8 cellular contexts compared by ENCODE assay signal in genomic region chr6:33410711-33411631, GRCh38. TPM values are rescaled to one million over a fixed set of nuclear protein-coding genes. Genes with fewer than 3 reads are reported as not detected.
DNase-seq lines count a peak whose midpoint lies in the region; ATAC-seq, FAIRE-seq and TF ChIP-seq lines count a peak whose summit lies in the region.

Gene PHF1, plus strand, starts transcription at chr6:33411014. Its CDS starts 1,250 bp downstream, at chr6:33412264.

- peak within 1 kb of the TSS; percentile 97 for H4K5ac ChIP-seq in H1 (ENCODE audit: insufficient read length, low read depth, low read length)

- H3K18ac ChIP-seq in H1 (ENCODE audit: extremely low read depth, low read length): peak within 1 kb of the TSS; percentile 93

- H2AK5ac ChIP-seq in H1 (ENCODE audit: low read depth, low read length): no peak within 1 kb of the TSS

- no peak within 1 kb of the TSS for H3K23ac ChIP-seq in H1 (ENCODE audit: insufficient read length)

- no peaks in the 10 kb centered on the region for H3K27me3 ChIP-seq in H1 (replicated peaks in 1 of 4; ENCODE audit: control insufficient read depth in 3 of 4, extremely low read depth in 1 of 4, insufficient read depth in 3 of 4, low read length in 3 of 4)
- H3K27me3 ChIP-seq in thoracic aorta (replicated peaks; ENCODE audit: insufficient read depth): no peaks in the 10 kb centered on the region

- H4K8ac ChIP-seq in H1 (ENCODE audit: extremely low read depth, insufficient read depth, low read length): peak within 1 kb of the TSS; percentile 85; the same call in 1 of the 2 replicates

- peaks cover 0 to 20% of the 10 kb centered on the region in 2 experiments; a peak in 2 of 4 replicates for H3K79me2 ChIP-seq in H1 (ENCODE audit: control insufficient read depth in 1 of 2, insufficient read depth in 2 of 2, low read length in 2 of 2)

- H3K23me2 ChIP-seq in H1 (ENCODE audit: low read depth, low read length): peaks cover 5% of the 10 kb centered on the region; the same call in 1 of the 2 replicates

- peak within 1 kb of the TSS; percentile 52 for H3K27ac ChIP-seq in H1 (ENCODE audit: low read depth, low read length)
- H3K27ac ChIP-seq in thoracic aorta: peak within 1 kb of the TSS; percentile 88 to 96

- TF ChIP-seq CTCF in WI38 (IDR thresholded peaks at IDR 0.05; ENCODE audit: low read depth, low read length) (no peak), H1 (IDR thresholded peaks at IDR 0.05; ENCODE audit: control extremely low read depth in 1 of 3, insufficient read depth in 1 of 3, low read depth in 1 of 3, low read length in 3 of 3) (no peak), thoracic aorta (IDR thresholded peaks at IDR 0.05) (peak; percentile 12)

- peak; percentile 74 to 79 for DNase-seq in SHP77 (lab: John Stamatoyannopoulos, UW)
- DNase-seq in SHP77 treated with DMSO at 0.1 percent for 48 hours (lab: John Stamatoyannopoulos, UW): no peak
- peak in 1 of 2 experiments; percentile 74 for DNase-seq in H1 (ENCODE audit: low read depth in 1 of 2, low spot score in 2 of 2)
- DNase-seq in mesenteric fat pad (ENCODE audit: low spot score): no peak
- DNase-seq in thoracic aorta (ENCODE audit: low spot score): no peak

- H3K56ac ChIP-seq in H1 (replicated peaks; ENCODE audit: insufficient read length, low read depth, low read length): no peak within 1 kb of the TSS

- H3K14ac ChIP-seq in H1 (ENCODE audit: insufficient read length): no peak within 1 kb of the TSS

- no peak within 1 kb of the TSS for H2BK12ac ChIP-seq in H1 (ENCODE audit: low read depth, low read length)

- H3K9me3 ChIP-seq in H1 (ENCODE audit: insufficient read depth in 2 of 2, low read depth in 1 of 2, low read length in 1 of 2) (no peaks in the 10 kb centered on the region), thoracic aorta (no peaks in the 10 kb centered on the region)

- TF ChIP-seq POLR2A in H1 (IDR thresholded peaks at IDR 0.05; ENCODE audit: control extremely low read depth in 1 of 2, low read depth in 2 of 2, low read length in 2 of 2): peak in 1 of 2 experiments; percentile 14; a peak in 1 of 3 replicates

- no peak within 1 kb of the TSS for H2AFZ ChIP-seq in H1 (ENCODE audit: low read length)

- no peak within 1 kb of the TSS for H2BK120ac ChIP-seq in H1 (replicated peaks; ENCODE audit: low read depth, low read length)

- no peak for TF ChIP-seq EP300 in Ishikawa (IDR thresholded peaks at IDR 0.05; ENCODE audit: borderline replicate concordance)
- no peak for TF ChIP-seq EP300 in H1 (IDR thresholded peaks at IDR 0.05; ENCODE audit: borderline replicate concordance in 1 of 2, low read depth in 2 of 2, low read length in 2 of 2)

- no peak within 1 kb of the TSS for H3K4ac ChIP-seq in H1 (replicated peaks; ENCODE audit: insufficient read length, low read depth, low read length)

- peak within 1 kb of the TSS; percentile 60 to 81 for H3K4me2 ChIP-seq in H1 (ENCODE audit: insufficient read depth in 1 of 2, low read depth in 2 of 2, low read length in 2 of 2)

- no peak within 1 kb of the TSS for H2BK15ac ChIP-seq in H1 (ENCODE audit: low read length)

- POLR2A ChIA-PET in H1 (lab: Charles Lee; ENCODE audit: partially characterized antibody): interaction anchor here (0.5 to 3.6 kb wide), 6 partner anchors 8 to 133 kb away, joined by 3 to 24 read pairs (median 6); partner anchors contain the start of genes SYNGAP1 and TAPBP

- FAIRE-seq in H1 (lab: Jason Lieb, UNC): no peak

- peak within 1 kb of the TSS; percentile 94; the same call in 1 of the 2 replicates for H2BK5ac ChIP-seq in H1 (ENCODE audit: low read depth, low read length)

- no peak within 1 kb of the TSS for H2BK20ac ChIP-seq in H1 (ENCODE audit: low read length)

- peak within 1 kb of the TSS; percentile 30 to 71 (median 47); a peak in 6 of 7 replicates for H3K9ac ChIP-seq in H1 (replicated peaks in 1 of 4; ENCODE audit: extremely low read depth in 1 of 4, low read depth in 3 of 4, low read length in 3 of 4)

- CTCF ChIA-PET in H1 (lab: Charles Lee; ENCODE audit: partially characterized antibody): interaction anchor here (0.9 to 1.7 kb wide), 2 partner anchors 11 to 14 kb away, joined by 3 to 8 read pairs; no protein-coding TSS in a partner anchor

- ATAC-seq in GM21737 (IDR thresholded peaks at IDR 0.05; ENCODE audit: unreplicated experiment) (peak; percentile 27), thoracic aorta (ENCODE audit: insufficient number of reproducible peaks, low FRiP score, low read depth) (peak; percentile 62)

- peaks cover 8% of the 10 kb centered on the region; the same call in 1 of the 2 replicates for H3K79me1 ChIP-seq in H1 (ENCODE audit: low read depth, low read length)

- TF ChIP-seq RAD21 in Ishikawa (IDR thresholded peaks at IDR 0.05; ENCODE audit: low read depth) (no peak), H1 (IDR thresholded peaks at IDR 0.05 in 1 of 2, conservative IDR thresholded peaks at IDR 0.05 in 1 of 2; ENCODE audit: low read depth in 2 of 2, low read length in 2 of 2) (no peak)

- WGBS in H1 (ENCODE audit: extremely low coverage in 1 of 2, insufficient coverage in 1 of 2, insufficient read length in 1 of 2, insufficient replicate concordance in 2 of 2, low coverage in 1 of 2, low lambda C conversion rate in 2 of 2, missing lambda C conversion rate in 1 of 2), 2 experiments: 2% methylated on average over 22 of the region's 67 CpGs; no CpG with 5 or more reads in 1 of the 2 experiments

- no peak within 1 kb of the TSS for H4K91ac ChIP-seq in H1 (replicated peaks; ENCODE audit: insufficient read length, low read length)

- H3K4me3 ChIP-seq in WI38 (ENCODE audit: low read depth, low read length): peak within 1 kb of the TSS; percentile 83
- H3K4me3 ChIP-seq in H1 (ENCODE audit: extremely low read depth in 1 of 4, insufficient read depth in 2 of 4, low read depth in 3 of 4, low read length in 4 of 4): peak within 1 kb of the TSS; percentile 48 to 87 (median 70)
- H3K4me3 ChIP-seq in thoracic aorta: peak within 1 kb of the TSS; percentile 99

- H3K4me1 ChIP-seq in H1 (replicated peaks in 1 of 4; ENCODE audit: control insufficient read depth in 3 of 4, insufficient read depth in 4 of 4, low read length in 3 of 4) (peaks cover 0 to 13% (median 6%) of the 10 kb centered on the region in 4 experiments; a peak in 5 of 7 replicates), thoracic aorta (ENCODE audit: control insufficient read depth in 1 of 2, low read depth in 2 of 2) (peaks cover 5 to 42% of the 10 kb centered on the region in 2 donors)

- H4K20me1 ChIP-seq in H1 (replicated peaks in 1 of 2; ENCODE audit: control insufficient read depth in 1 of 2, insufficient read depth in 2 of 2, low read length in 2 of 2): peaks cover 4 to 11% of the 10 kb centered on the region in 2 experiments

- H3K36me3 ChIP-seq in H1 (ENCODE audit: control insufficient read depth in 2 of 4, insufficient read depth in 4 of 4, low read length in 3 of 4) (peaks cover 12 to 52% (median 38%) of the 10 kb centered on the region in 4 experiments; a peak in 7 of 8 replicates), thoracic aorta (peaks cover 30% of the 10 kb centered on the region)

TF ChIP-seq in Ishikawa, 13 proteins besides CTCF, POLR2A, EP300 and RAD21:
- TF ChIP-seq YY1 (IDR thresholded peaks at IDR 0.05; ENCODE audit: low read depth): no peak
- peak; percentile 6; the same call in 1 of the 2 replicates for TF ChIP-seq TAF1 (IDR thresholded peaks at IDR 0.05; ENCODE audit: low read depth)
- peak; percentile 97 for TF ChIP-seq ZBTB7A (IDR thresholded peaks at IDR 0.05; ENCODE audit: low read depth)
TF ChIP-seq in Ishikawa: peak in this region for 2.

TF ChIP-seq in H1, 55 proteins besides CTCF, POLR2A, EP300 and RAD21:
- TF ChIP-seq SIN3A (conservative IDR thresholded peaks at IDR 0.05 in 1 of 2, IDR thresholded peaks at IDR 0.05 in 1 of 2; ENCODE audit: low read depth in 1 of 2, low read length in 2 of 2) (peak; percentile 17 to 31; a peak in 2 of 4 replicates), TAF1 (IDR thresholded peaks at IDR 0.05; ENCODE audit: low read depth, low read length) (peak; percentile 61), KDM4A (IDR thresholded peaks at IDR 0.05; ENCODE audit: low read depth, low read length, severe bottlenecking) (peak; percentile 41), GTF2F1 (IDR thresholded peaks at IDR 0.05; ENCODE audit: borderline replicate concordance, low read depth, low read length) (no peak), HDAC2 (IDR thresholded peaks at IDR 0.05; ENCODE audit: borderline replicate concordance in 1 of 2, low read depth in 2 of 2, low read length in 2 of 2) (no peak), FOSL1 (IDR thresholded peaks at IDR 0.05; ENCODE audit: insufficient read depth, low read depth, low read length) (no peak), PHF8 (conservative IDR thresholded peaks at IDR 0.05; ENCODE audit: low read depth, low read length) (peak; percentile 35; the same call in 1 of the 2 replicates), POLR2AphosphoS5 (IDR thresholded peaks at IDR 0.05; ENCODE audit: low read depth, low read length) (0 out of 2 replicates have a peak, but pooled peaks have one; percentile 25)

RNA-seq across cellular contexts. Expression of gene PHF1, which starts in this region (rescaled TPM):
- total RNA-seq in H1 (2021; fragmentation: NEBNext Ultra II Directional; extraction: Animal tissue kit (Norgen Biotek cat#: 25700)): 45.4 and 47.3 TPM in 2 replicates
- polyA plus RNA-seq in H1 (2011; rRNA removed): 78.6 and 109 TPM in 2 replicates
- 65.5 TPM for polyA plus RNA-seq in H1 (2011; cell fraction: cytosol; rRNA removed)
- polyA plus RNA-seq in H1 (2011; cell fraction: nucleus; rRNA removed): 507 TPM
- 56.3 to 75.9 TPM (median 63.4 TPM) in 4 replicates for polyA plus RNA-seq in H1 (2012, experiment 1 of 2)
- polyA plus RNA-seq in H1 (2012, experiment 2 of 2): 55.0 TPM
- polyA plus RNA-seq in H1 (2013, experiment 1 of 2): 46.2 TPM
- polyA plus RNA-seq in H1 (2013, experiment 2 of 2): 40.2 TPM
- polyA minus RNA-seq in H1 (2011; rRNA and poly(A)+ RNA removed): 17.8 and 27.1 TPM in 2 replicates
- 11.4 TPM for polyA minus RNA-seq in H1 (2011; cell fraction: cytosol; rRNA and poly(A)+ RNA removed)
- polyA minus RNA-seq in H1 (2011; cell fraction: nucleus; rRNA and poly(A)+ RNA removed): 27.5 TPM
- total RNA-seq in mesenteric fat pad (42.5 TPM), thoracic aorta (100 to 1,000 TPM in 1 of 2 donors, 10 to 100 TPM in 1; 82.0 to 104 TPM)

Comparison
In these comparisons a context has a peak if more than half of its experiments do, and no peak if none do; other contexts are left out.
1. DNase-seq: peak in SHP77 (2 of 2); none in SHP77 treated with DMSO at 0.1 percent for 48 hours (single experiment), mesenteric fat pad (single experiment) and thoracic aorta (single experiment).
2. Peak in every context shown above with its lines, with median percentiles within 50 percentile points of each other: H3K4me3 ChIP-seq.